17 cellular contexts compared by ENCODE assay signal in the genomic region with DNA sequence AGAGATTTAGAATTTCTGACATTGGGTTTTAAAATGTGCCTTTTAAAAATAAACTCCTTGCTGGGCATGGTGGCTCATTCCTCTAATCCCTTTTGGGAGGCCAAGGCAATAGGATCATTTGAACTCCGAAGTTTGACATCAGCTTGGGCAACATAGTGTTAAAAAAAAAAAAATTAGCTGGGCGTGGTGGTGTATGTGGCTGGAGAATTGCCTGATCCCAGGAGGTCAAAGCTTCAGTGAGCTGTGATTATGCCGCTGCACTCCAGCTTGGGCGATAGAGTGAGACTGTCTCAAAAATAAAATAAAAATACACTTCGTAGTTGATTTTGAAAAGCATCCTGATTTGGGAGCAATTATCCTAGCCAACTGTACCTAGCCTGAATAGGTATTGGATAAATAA.
"Had no signal": no experiment of that assay in that cellular context is flagged by ENCODE, and none has a peak within 500 bp of the region (broad histone marks: within the 10 kb centered on the region; RNA-seq: fewer than 3 reads in every experiment).

No MANE protein-coding gene starts in this region.

- H3K9me3 ChIP-seq: gastroesophageal sphincter, sigmoid colon, spleen had no signal

- H3K36me3 ChIP-seq: gastroesophageal sphincter, sigmoid colon, spleen had no signal

- H3K4me3 Mint-ChIP-seq: activated CD4-positive, alpha-beta memory T cell treated with anti-CD3 and anti-CD28 coated beads for 36 hours; activated naive CD8-positive, alpha-beta T cell; activated T-helper 1 cell treated with anti-CD3 and anti-CD28 coated beads, Interleukin-12 subunit alpha, Interleukin-12 subunit beta, Interleukin-2, Interleukin-4 antibody, amounts not matched to agents 30 ng/mL and 10 ng/mL and 1 ng/mL, durations not matched to agents 14 hours and 24 hours and 36 hours; stimulated activated naive B cell treated with anti-CD40 and anti-IgM and Interleukin-4, amounts not matched to agents 10 μg/mL and 1 μg/mL and 100 μg/mL, for 72 hours; WTC11 had no signal

- H3K4me3 ChIP-seq: gastroesophageal sphincter, sigmoid colon, spleen had no signal

- H2AFZ ChIP-seq: parathyroid adenoma had no signal

- DNase-seq: activated CD4-positive, alpha-beta memory T cell treated with anti-CD3 and anti-CD28 coated beads for 36 hours; activated CD4-positive, alpha-beta T cell treated with anti-CD3 and anti-CD28 coated beads for 4 hours; activated T-cell treated with anti-CD3 and anti-CD28 coated beads for 4 hours; cerebellar nuclear complex; effector CD4-positive, alpha-beta T cell; mammary epithelial cell; midbrain; sigmoid colon; spleen; stimulated activated naive B cell treated with anti-CD40 and anti-IgM and Interleukin-4, amounts not matched to agents 10 μg/mL and 1 μg/mL and 100 μg/mL, for 72 hours had no signal

- H3K79me2 ChIP-seq: parathyroid adenoma had no signal

- H3K27ac ChIP-seq: gastroesophageal sphincter, parathyroid adenoma, sigmoid colon, spleen had no signal

- H3K36me3 Mint-ChIP-seq: activated CD4-positive, alpha-beta memory T cell treated with anti-CD3 and anti-CD28 coated beads for 36 hours; activated naive CD8-positive, alpha-beta T cell; WTC11 had no signal

- ATAC-seq: gastroesophageal sphincter; left lobe of liver; stimulated activated naive B cell treated with anti-CD40 and anti-IgM and Interleukin-4, amounts not matched to agents 10 μg/mL and 1 μg/mL and 100 μg/mL, for 72 hours; WTC11 had no signal

- H3K27ac Mint-ChIP-seq: activated CD4-positive, alpha-beta memory T cell treated with anti-CD3 and anti-CD28 coated beads for 36 hours; activated naive CD8-positive, alpha-beta T cell; activated T-helper 1 cell treated with anti-CD3 and anti-CD28 coated beads, Interleukin-12 subunit alpha, Interleukin-12 subunit beta, Interleukin-2, Interleukin-4 antibody, amounts not matched to agents 30 ng/mL and 10 ng/mL and 1 ng/mL, durations not matched to agents 14 hours and 24 hours and 36 hours; nephron; stimulated activated naive B cell treated with anti-CD40 and anti-IgM and Interleukin-4, amounts not matched to agents 10 μg/mL and 1 μg/mL and 100 μg/mL, for 72 hours; WTC11 had no signal

- H3K9me3 Mint-ChIP-seq: activated CD4-positive, alpha-beta memory T cell treated with anti-CD3 and anti-CD28 coated beads for 36 hours; activated T-helper 1 cell treated with anti-CD3 and anti-CD28 coated beads, Interleukin-12 subunit alpha, Interleukin-12 subunit beta, Interleukin-2, Interleukin-4 antibody, amounts not matched to agents 30 ng/mL and 10 ng/mL and 1 ng/mL, durations not matched to agents 14 hours and 24 hours and 36 hours; nephron; stimulated activated naive B cell treated with anti-CD40 and anti-IgM and Interleukin-4, amounts not matched to agents 10 μg/mL and 1 μg/mL and 100 μg/mL, for 72 hours; WTC11 had no signal

- H3K4me1 ChIP-seq: parathyroid adenoma had no signal

- H3K27me3 ChIP-seq: gastroesophageal sphincter, sigmoid colon had no signal
